Comparison of ENCODE assay signal across 12 cellular contexts in genomic region chr12:100391856-100392255, GRCh38. TPM values are rescaled to one million over a fixed set of nuclear protein-coding genes. Genes with fewer than 3 reads are reported as not detected.
DNase-seq lines count a peak whose midpoint lies in the region; ATAC-seq, FAIRE-seq and TF ChIP-seq lines count a peak whose summit lies in the region.
"Had no signal": no experiment of that assay in that cellular context is flagged by ENCODE, and none has a peak within 500 bp of the region (broad histone marks: within the 10 kb centered on the region; RNA-seq: fewer than 3 reads in every experiment).

No MANE protein-coding gene starts in this region.

- no peak overlapping the region for H3K27ac ChIP-seq in colonic mucosa
- H3K27ac ChIP-seq in neural progenitor cell, result no peak overlapping the region

- H3K27ac Mint-ChIP-seq in neural progenitor cell, result no peak overlapping the region
- H3K27ac Mint-ChIP-seq: activated CD4-positive, alpha-beta memory T cell treated with anti-CD3 and anti-CD28 coated beads, Interleukin-2, amount 10 ng/mL, durations not matched to agents 7 days and 5 days had no signal

- no peaks in the 10 kb centered on the region for H3K79me2 ChIP-seq in neural progenitor cell (ENCODE audit: low read depth)

- H3K9me3 ChIP-seq in colonic mucosa, result no peaks in the 10 kb centered on the region
- no peaks in the 10 kb centered on the region for H3K9me3 ChIP-seq in neural progenitor cell (ENCODE audit: low read depth)

- H3K36me3 Mint-ChIP-seq in neural progenitor cell, result no peaks in the 10 kb centered on the region

- no peaks in the 10 kb centered on the region for H3K9me3 Mint-ChIP-seq in neural progenitor cell
- H3K9me3 Mint-ChIP-seq: activated CD4-positive, alpha-beta memory T cell treated with anti-CD3 and anti-CD28 coated beads, Interleukin-2, amount 10 ng/mL, durations not matched to agents 7 days and 5 days had no signal

- H3K4me2 ChIP-seq in neural progenitor cell, result no peak overlapping the region

- H3K27me3 Mint-ChIP-seq in neural progenitor cell (ENCODE audit: insufficient read depth, low read depth), result no peaks in the 10 kb centered on the region

- H3K27me3 ChIP-seq in colonic mucosa (no peaks in the 10 kb centered on the region), neural progenitor cell (no peaks in the 10 kb centered on the region)

- H3K4me1 ChIP-seq in colonic mucosa (no peaks in the 10 kb centered on the region), neural progenitor cell (no peaks in the 10 kb centered on the region)

- no peak overlapping the region for H3K4me3 Mint-ChIP-seq in neural progenitor cell
- H3K4me3 Mint-ChIP-seq: activated CD4-positive, alpha-beta memory T cell treated with anti-CD3 and anti-CD28 coated beads, Interleukin-2, amount 10 ng/mL, durations not matched to agents 7 days and 5 days had no signal

- H3K4me3 ChIP-seq in colonic mucosa (no peak overlapping the region), neural progenitor cell (no peak overlapping the region)

- H3K9ac ChIP-seq in colonic mucosa (ENCODE audit: low read depth in 2 of 2, low read length in 2 of 2) (no peak overlapping the region), neural progenitor cell (no peak overlapping the region)

- ATAC-seq in HG02885 (IDR thresholded peaks at IDR 0.05; ENCODE audit: poor library complexity, unreplicated experiment), result no peak

- intact Hi-C loops in colonic mucosa (cut with DNase I) (loop anchor here (5.0 kb wide), 1 partner anchor 165 kb away; no protein-coding TSS in a partner anchor), posterior vena cava (cut with DNase I) (loop anchor here in 1 of 2 donors (10.0 kb wide), 1 partner anchor 163 kb away; no protein-coding TSS in a partner anchor)

- no peaks in the 10 kb centered on the region for H3K36me3 ChIP-seq in colonic mucosa
- H3K36me3 ChIP-seq in neural progenitor cell, result no peaks in the 10 kb centered on the region

- TF ChIP-seq CTCF in D721Med (IDR thresholded peaks at IDR 0.05; ENCODE audit: insufficient read depth, missing control alignments) (peak; percentile 42), LNCAP (IDR thresholded peaks at IDR 0.05) (peak; percentile 33; the same call in 1 of the 2 replicates), colonic mucosa (IDR thresholded peaks at IDR 0.05) (peak; percentile 40), neural progenitor cell (IDR thresholded peaks at IDR 0.05) (peak; percentile 4)

- H3K4me1 Mint-ChIP-seq in neural progenitor cell, result no peaks in the 10 kb centered on the region
- H3K4me1 Mint-ChIP-seq: activated CD4-positive, alpha-beta memory T cell treated with anti-CD3 and anti-CD28 coated beads, Interleukin-2, amount 10 ng/mL, durations not matched to agents 7 days and 5 days had no signal

- no peak for DNase-seq in D721Med (ENCODE audit: insufficient read length, low spot score)
- DNase-seq in colonic mucosa, result peak; percentile 43
- no peak for DNase-seq in neural progenitor cell (ENCODE audit: low spot score)
- no peak for DNase-seq in NCI-H510A treated with DMSO at 0.1 percent for 48 hours (lab: John Stamatoyannopoulos, UW)
- no peak for DNase-seq in posterior vena cava (ENCODE audit: low spot score)
- DNase-seq in NK-92 treated with Interleukin-12 subunit alpha and Interleukin-12 subunit beta, amount 100 ng/mL, for 24 hours (lab: John Stamatoyannopoulos, UW), result no peak
- DNase-seq: activated CD4-positive, alpha-beta memory T cell treated with anti-CD3 and anti-CD28 coated beads, Interleukin-2, amount 10 ng/mL, durations not matched to agents 7 days and 5 days; DMS79; KBM-7; NCI-H345 had no signal

- H3F3A ChIP-seq in neural progenitor cell (ENCODE audit: low read depth), result no peaks in the 10 kb centered on the region

- H4K20me1 ChIP-seq in neural progenitor cell (ENCODE audit: low read depth), result no peaks in the 10 kb centered on the region

- no peak overlapping the region for H2AFZ ChIP-seq in neural progenitor cell (replicated peaks)

- no peak for FAIRE-seq in D721Med (lab: Jason Lieb, UNC)

RNA-seq across cellular contexts. Expression of gene SLC17A8, which starts 35.0 kb away (rescaled TPM):
- total RNA-seq in colonic mucosa (1 to 10 TPM in 1 of 2 donors, under 1 TPM in 1; 0.91 to 3.3 TPM), neural progenitor cell (ENCODE audit: low replicate concordance) (not detected in 2 replicates), posterior vena cava (not detected)
- total RNA-seq: activated CD4-positive, alpha-beta memory T cell treated with anti-CD3 and anti-CD28 coated beads, Interleukin-2, amount 10 ng/mL, durations not matched to agents 7 days and 5 days had no signal
